In the genomic region with DNA sequence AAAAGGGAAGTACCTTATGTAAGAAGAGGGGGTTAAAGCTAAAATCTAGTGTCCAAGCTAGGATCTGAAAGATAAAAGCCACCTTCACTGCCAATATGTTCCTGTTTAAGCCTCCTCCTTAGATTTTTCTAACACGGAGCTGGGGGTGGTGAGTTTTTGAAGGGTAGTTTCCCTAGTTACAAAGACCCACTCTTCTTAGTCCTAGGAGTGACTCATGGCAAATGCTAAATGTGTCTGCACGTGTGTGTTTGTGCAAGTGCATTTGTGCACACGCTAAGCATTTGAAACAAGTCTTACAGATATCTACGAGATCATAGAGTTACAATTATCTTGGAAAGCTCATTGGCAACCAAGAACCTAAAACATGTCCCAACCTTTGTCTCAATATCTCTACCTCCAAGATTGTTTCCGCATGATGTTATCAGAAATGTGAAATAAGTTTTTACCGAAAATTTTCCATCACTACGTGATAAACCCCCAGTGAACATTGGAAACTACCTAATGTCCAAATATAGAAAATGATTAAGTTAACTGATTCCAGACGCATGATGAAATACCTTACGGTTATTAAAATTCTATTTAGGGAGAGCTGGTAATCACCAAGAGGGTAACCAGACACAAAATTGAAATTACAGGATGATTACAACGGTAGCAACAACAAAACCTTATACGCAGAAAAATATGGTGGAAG, we compare ENCODE assay signal across 27 cellular contexts.
A peak's percentile ranks its signal among the peaks of the same experiment; 100 is the strongest.
DNase-seq lines count a peak whose midpoint lies in the region; ATAC-seq, FAIRE-seq and TF ChIP-seq lines count a peak whose summit lies in the region.
"Had no signal": no experiment of that assay in that cellular context is flagged by ENCODE, and none has a peak within 500 bp of the region (broad histone marks: within the 10 kb centered on the region; RNA-seq: fewer than 3 reads in every experiment).

No MANE protein-coding gene starts in this region.

- H3K4me3 Mint-ChIP-seq in activated CD4-positive, alpha-beta memory T cell treated with anti-CD3 and anti-CD28 coated beads for 36 hours: no peak overlapping the region
- no peak overlapping the region for H3K4me3 Mint-ChIP-seq in activated CD4-positive, alpha-beta memory T cell treated with anti-CD3 and anti-CD28 coated beads, Interleukin-2, amount 10 ng/mL, durations not matched to agents 7 days and 5 days
- H3K4me3 Mint-ChIP-seq: B cell; neural crest cell; T-helper 1 cell treated with Interleukin-12 subunit alpha and Interleukin-12 subunit beta and Interleukin-4 antibody, amounts not matched to agents 30 μg/mL and 1 μg/mL, for 36 hours had no signal

- H3K36me3 Mint-ChIP-seq in activated CD4-positive, alpha-beta memory T cell treated with anti-CD3 and anti-CD28 coated beads for 36 hours: peaks cover 3% of the 10 kb centered on the region
- no peaks in the 10 kb centered on the region for H3K36me3 Mint-ChIP-seq in activated CD4-positive, alpha-beta memory T cell treated with anti-CD3 and anti-CD28 coated beads, Interleukin-2, amount 10 ng/mL, durations not matched to agents 7 days and 5 days (ENCODE audit: low read depth)

- FAIRE-seq in GM12892 (lab: Jason Lieb, UNC): no peak
- FAIRE-seq: A204.1, endometrium, G401.6 had no signal

- no peak overlapping the region for H3K4me3 ChIP-seq in AG09309 (ENCODE audit: control insufficient read depth, low read depth, low read length)
- H3K4me3 ChIP-seq: cardiac muscle cell, GM23248, lower lobe of right lung, SJSA1, suprapubic skin had no signal

- no peak for DNase-seq in activated CD4-positive, alpha-beta memory T cell treated with anti-CD3 and anti-CD28 coated beads for 36 hours
- DNase-seq in activated CD4-positive, alpha-beta memory T cell treated with anti-CD3 and anti-CD28 coated beads, Interleukin-2, amount 10 ng/mL, durations not matched to agents 7 days and 5 days: no peak
- DNase-seq in AG09309 (ENCODE audit: low read depth): peak; percentile 28
- peak; percentile 85 for DNase-seq in RPMI7951 (ENCODE audit: low read depth)
- peak; percentile 7 for DNase-seq in islet precursor cell
- no peak for DNase-seq in GM12892 (ENCODE audit: insufficient read length)
- no peak for DNase-seq in NCI-H1930 (lab: John Stamatoyannopoulos, UW)
- DNase-seq: activated CD4-positive, alpha-beta T cell treated with anti-CD3 and anti-CD28 coated beads for 48 hours; activated gamma-delta T cell; dermis blood vessel endothelial cell; DMS53; GM23248; IMR-90; lower lobe of right lung; NCI-H2081 treated with DMSO at 0.1 percent for 48 hours; NCI-H774; PC-3 had no signal

- peak overlapping the region; percentile 14 for H3K27ac Mint-ChIP-seq in activated CD4-positive, alpha-beta memory T cell treated with anti-CD3 and anti-CD28 coated beads for 36 hours
- H3K27ac Mint-ChIP-seq in activated CD4-positive, alpha-beta memory T cell treated with anti-CD3 and anti-CD28 coated beads, Interleukin-2, amount 10 ng/mL, durations not matched to agents 7 days and 5 days: no peak overlapping the region
- H3K27ac Mint-ChIP-seq: B cell; T-helper 1 cell treated with Interleukin-12 subunit alpha and Interleukin-12 subunit beta and Interleukin-4 antibody, amounts not matched to agents 30 μg/mL and 1 μg/mL, for 36 hours had no signal

- no peak for TF ChIP-seq CTCF in AG09309 (IDR thresholded peaks at IDR 0.05; ENCODE audit: control insufficient read depth, insufficient read depth, low read depth, low read length, missing control alignments)

- intact Hi-C loops in activated CD4-positive, alpha-beta memory T cell treated with anti-CD3 and anti-CD28 coated beads for 36 hours (cut with micrococcal nuclease): loop anchor here (2.0 kb wide), 1 partner anchor 73 kb away; no protein-coding TSS in a partner anchor

- H3K4me1 Mint-ChIP-seq in activated CD4-positive, alpha-beta memory T cell treated with anti-CD3 and anti-CD28 coated beads for 36 hours (ENCODE audit: low read depth): peaks cover 8% of the 10 kb centered on the region
- H3K4me1 Mint-ChIP-seq in activated CD4-positive, alpha-beta memory T cell treated with anti-CD3 and anti-CD28 coated beads, Interleukin-2, amount 10 ng/mL, durations not matched to agents 7 days and 5 days: no peaks in the 10 kb centered on the region
- H3K4me1 Mint-ChIP-seq: B cell, neural crest cell had no signal

- TF ChIP-seq POLR2A in GM12892 (IDR thresholded peaks at IDR 0.05; ENCODE audit: low read depth, low read length): no peak

- peaks cover 6% of the 10 kb centered on the region for H3K9me3 Mint-ChIP-seq in activated CD4-positive, alpha-beta memory T cell treated with anti-CD3 and anti-CD28 coated beads for 36 hours
- H3K9me3 Mint-ChIP-seq in activated CD4-positive, alpha-beta memory T cell treated with anti-CD3 and anti-CD28 coated beads, Interleukin-2, amount 10 ng/mL, durations not matched to agents 7 days and 5 days: peaks cover 2% of the 10 kb centered on the region

- ATAC-seq in GM18519 (IDR thresholded peaks at IDR 0.05; ENCODE audit: low FRiP score, unreplicated experiment): no peak
- ATAC-seq: lower lobe of right lung, PC-3 had no signal

- H3K27me3 Mint-ChIP-seq in activated CD4-positive, alpha-beta memory T cell treated with anti-CD3 and anti-CD28 coated beads for 36 hours: no peaks in the 10 kb centered on the region
- peaks cover 13% of the 10 kb centered on the region for H3K27me3 Mint-ChIP-seq in activated CD4-positive, alpha-beta memory T cell treated with anti-CD3 and anti-CD28 coated beads, Interleukin-2, amount 10 ng/mL, durations not matched to agents 7 days and 5 days

- POLR2A ChIA-PET in activated CD4-positive, alpha-beta memory T cell treated with anti-CD3 and anti-CD28 coated beads for 36 hours (lab: Charles Lee): interaction anchor here (1.0 kb wide), 1 partner anchor 38 kb away, joined by 3 read pairs; no protein-coding TSS in a partner anchor
- POLR2A ChIA-PET in activated CD4-positive, alpha-beta memory T cell treated with anti-CD3 and anti-CD28 coated beads, Interleukin-2, amount 10 ng/mL, durations not matched to agents 7 days and 5 days (lab: Charles Lee): no interaction called here

- CTCF ChIA-PET in activated CD4-positive, alpha-beta memory T cell treated with anti-CD3 and anti-CD28 coated beads for 36 hours (lab: Charles Lee): interaction anchor here (0.9 kb wide), 1 partner anchor 46 kb away, joined by 4 read pairs; no protein-coding TSS in a partner anchor
- CTCF ChIA-PET in activated CD4-positive, alpha-beta memory T cell treated with anti-CD3 and anti-CD28 coated beads, Interleukin-2, amount 10 ng/mL, durations not matched to agents 7 days and 5 days (lab: Charles Lee): interaction anchor here (0.6 kb wide), 1 partner anchor 1440 kb away, joined by 3 read pairs; no protein-coding TSS in a partner anchor

Comparison
In these comparisons a context has a peak if more than half of its experiments do, and no peak if none do; other contexts are left out.
1. DNase-seq: peak in AG09309 (single experiment), RPMI7951 (single experiment) and islet precursor cell (single experiment); none in activated CD4-positive, alpha-beta memory T cell treated with anti-CD3 and anti-CD28 coated beads for 36 hours (single experiment), activated CD4-positive, alpha-beta memory T cell treated with anti-CD3 and anti-CD28 coated beads, Interleukin-2, amount 10 ng/mL, durations not matched to agents 7 days and 5 days (single experiment), GM12892 (single experiment) and NCI-H1930 (0 of 2).